8 cellular contexts compared by ENCODE assay signal in genomic region chr6:158220786-158221442, GRCh38. TPM values are rescaled to one million over a fixed set of nuclear protein-coding genes. Genes with fewer than 3 reads are reported as not detected.
DNase-seq lines count a peak whose midpoint lies in the region; ATAC-seq, FAIRE-seq and TF ChIP-seq lines count a peak whose summit lies in the region.

No MANE protein-coding gene starts in this region.

- H2AFZ ChIP-seq in ACC112 (ENCODE audit: low read length, unreplicated experiment) (peak overlapping the region; percentile 62), HepG2 (ENCODE audit: low read length) (no peak overlapping the region)

- no peak overlapping the region for H3K27ac Mint-ChIP-seq in activated CD4-positive, alpha-beta T cell treated with anti-CD3 and anti-CD28 coated beads, Interleukin-2, amount 10 ng/mL, durations not matched to agents 7 days and 5 days

- POLR2A ChIA-PET in activated CD4-positive, alpha-beta T cell treated with anti-CD3 and anti-CD28 coated beads, Interleukin-2, amount 10 ng/mL, durations not matched to agents 7 days and 5 days (lab: Charles Lee) = no interaction called here
- POLR2A ChIA-PET in HepG2 (lab: Yijun Ruan, JAX) = no interaction called here

- H3K9me3 ChIP-seq in HepG2 (ENCODE audit: low read length) = no peaks in the 10 kb centered on the region

- H3K4me1 Mint-ChIP-seq in activated CD4-positive, alpha-beta T cell treated with anti-CD3 and anti-CD28 coated beads, Interleukin-2, amount 10 ng/mL, durations not matched to agents 7 days and 5 days = peaks cover 4% of the 10 kb centered on the region

- no peaks in the 10 kb centered on the region for H3K9me3 Mint-ChIP-seq in activated CD4-positive, alpha-beta T cell treated with anti-CD3 and anti-CD28 coated beads, Interleukin-2, amount 10 ng/mL, durations not matched to agents 7 days and 5 days

- TF ChIP-seq CTCF in HepG2 (CRISPR knock-in tag; IDR thresholded peaks at IDR 0.05) = peak; percentile 95

- H3K36me3 Mint-ChIP-seq in activated CD4-positive, alpha-beta T cell treated with anti-CD3 and anti-CD28 coated beads, Interleukin-2, amount 10 ng/mL, durations not matched to agents 7 days and 5 days (ENCODE audit: low read depth) = no peaks in the 10 kb centered on the region

- H3K79me2 ChIP-seq in ACC112 (ENCODE audit: control insufficient read depth, insufficient read depth, low read length, unreplicated experiment) = no peaks in the 10 kb centered on the region
- H3K79me2 ChIP-seq in HepG2 (ENCODE audit: insufficient read depth, low read length) = no peaks in the 10 kb centered on the region

- no peaks in the 10 kb centered on the region for H4K20me1 ChIP-seq in HepG2 (ENCODE audit: insufficient read depth, low read length)

- WGBS in HepG2 (ENCODE audit: low lambda C conversion rate) = 8% methylated on average over 10 of the region's 10 CpGs

- H3K4me3 ChIP-seq in ACC112 (ENCODE audit: low read depth, low read length) = no peak overlapping the region
- 0 out of 6 replicates have a peak overlapping the region, but pooled peaks of 1 of the 3 experiments have one; percentile 3 for H3K4me3 ChIP-seq in HepG2 (replicated peaks in 1 of 3; ENCODE audit: insufficient read depth in 1 of 3, low read depth in 2 of 3, low read length in 3 of 3)

- ATAC-seq in GM18511 (IDR thresholded peaks at IDR 0.05; ENCODE audit: unreplicated experiment) = peak; percentile 86
- ATAC-seq in HG03175 (IDR thresholded peaks at IDR 0.05; ENCODE audit: unreplicated experiment) = peak; percentile 79
- ATAC-seq in HepG2 = peak; percentile 97

- DNase-seq in NCI-H524 treated with DMSO at 0.1 percent for 48 hours (lab: John Stamatoyannopoulos, UW) = peak; percentile 46
- peak; percentile 76 for DNase-seq in activated CD4-positive, alpha-beta T cell treated with anti-CD3 and anti-CD28 coated beads, Interleukin-2, amount 10 ng/mL, durations not matched to agents 7 days and 5 days
- peak; percentile 78 for DNase-seq in HepG2 (ENCODE audit: low spot score)
- peak; percentile 51 to 71 (median 62) for DNase-seq in stimulated activated CD4-positive, alpha-beta T cell treated with anti-CD3 and anti-CD28 coated beads, TNF-alpha, amount 100 ng/mL, for 24 hours (ENCODE audit: low read depth in 3 of 3)

- peaks cover 2% of the 10 kb centered on the region for H3K27me3 Mint-ChIP-seq in activated CD4-positive, alpha-beta T cell treated with anti-CD3 and anti-CD28 coated beads, Interleukin-2, amount 10 ng/mL, durations not matched to agents 7 days and 5 days

- TF ChIP-seq EP300 in HepG2 (IDR thresholded peaks at IDR 0.05; ENCODE audit: low read depth in 2 of 2, low read length in 2 of 2) (no peak), HepG2 (CRISPR knock-in tag; IDR thresholded peaks at IDR 0.05; ENCODE audit: borderline replicate concordance) (no peak)

- CTCF ChIA-PET in activated CD4-positive, alpha-beta T cell treated with anti-CD3 and anti-CD28 coated beads, Interleukin-2, amount 10 ng/mL, durations not matched to agents 7 days and 5 days (lab: Charles Lee) = interaction anchor here (0.5 to 1.9 kb wide), 20 partner anchors 8 to 754 kb away, joined by 3 to 12 read pairs (median 3); no protein-coding TSS in a partner anchor
- CTCF ChIA-PET in HepG2 (lab: Yijun Ruan, JAX; ENCODE audit: low intra/inter-chr PET ratio, low total read pairs) = interaction anchor here (0.6 to 2.6 kb wide), 8 partner anchors 126 to 470 kb away, joined by 3 to 16 read pairs (median 5); no protein-coding TSS in a partner anchor

- BruUV-seq in HepG2 (replicated peaks; lab: Mats Ljungman, UMichigan) = no TSS peak

- H3K27me3 ChIP-seq in ACC112 (ENCODE audit: insufficient read depth, low read length) = no peaks in the 10 kb centered on the region
- no peaks in the 10 kb centered on the region; a peak in 1 of 5 replicates for H3K27me3 ChIP-seq in HepG2 (ENCODE audit: control insufficient read depth in 1 of 2, insufficient read depth in 2 of 2, low read length in 2 of 2)

- H3K4me2 ChIP-seq in HepG2 (ENCODE audit: low read depth, low read length) = peak overlapping the region; percentile 37

- intact Hi-C loops in HepG2 (cut with micrococcal nuclease; ENCODE audit: unreplicated experiment) = loop anchor here (2.0 to 5.0 kb wide), 3 partner anchors 126 to 296 kb away; no protein-coding TSS in a partner anchor

- H3K4me1 ChIP-seq in ACC112 (ENCODE audit: control insufficient read depth, insufficient read depth, low read length, unreplicated experiment) = peaks cover 9% of the 10 kb centered on the region
- H3K4me1 ChIP-seq in HepG2 (ENCODE audit: insufficient read depth, low read length) = peaks cover 21% of the 10 kb centered on the region

- H3K27ac ChIP-seq in ACC112 (ENCODE audit: low read depth, low read length) = no peak overlapping the region
- no peak overlapping the region for H3K27ac ChIP-seq in HepG2 (ENCODE audit: extremely low read length, insufficient read depth, low read length)

- H3K9ac ChIP-seq in HepG2 (ENCODE audit: insufficient read depth, low read depth, low read length) = no peak overlapping the region

- peak; percentile 95 for TF ChIP-seq RAD21 in HepG2 (CRISPR knock-in tag; IDR thresholded peaks at IDR 0.05)

- no peak for TF ChIP-seq POLR2A in HepG2 (IDR thresholded peaks at IDR 0.05; ENCODE audit: insufficient read depth in 1 of 2, low read depth in 2 of 2, low read length in 2 of 2)

- peak; percentile 99 for FAIRE-seq in colon (lab: Jason Lieb, UNC)
- peak; percentile 56 for FAIRE-seq in HepG2 (lab: Jason Lieb, UNC)

- in situ Hi-C loops in HepG2 (cut with HindIII; ENCODE audit: extremely low pct_ligation_motif_present, low pct_unique_long_range_greater_than_20kb) = loop anchor here (10.0 to 25.0 kb wide), 3 partner anchors 291 to 741 kb away; no protein-coding TSS in a partner anchor

- no peaks in the 10 kb centered on the region for H3K36me3 ChIP-seq in ACC112 (ENCODE audit: insufficient read depth, low read length)
- no peaks in the 10 kb centered on the region for H3K36me3 ChIP-seq in HepG2 (replicated peaks in 1 of 2; ENCODE audit: control insufficient read depth in 1 of 2, insufficient read depth in 2 of 2, low read length in 2 of 2)

- H3K4me3 Mint-ChIP-seq in activated CD4-positive, alpha-beta T cell treated with anti-CD3 and anti-CD28 coated beads, Interleukin-2, amount 10 ng/mL, durations not matched to agents 7 days and 5 days = no peak overlapping the region

RNA-seq across cellular contexts. Expression of gene GTF2H5, which starts 52.8 kb away (rescaled TPM):
- 10 to 100 TPM; 20.2 to 20.3 TPM for total RNA-seq in activated CD4-positive, alpha-beta T cell treated with anti-CD3 and anti-CD28 coated beads, Interleukin-2, amount 10 ng/mL, durations not matched to agents 7 days and 5 days
- total RNA-seq in HepG2 (2016; rRNA removed; fragmentation: Illumina TruSeq; extraction: Trizol) = 45.9 and 68.0 TPM in 2 replicates
- total RNA-seq in HepG2 (2016; cell fraction: cytosol; rRNA removed; fragmentation: Illumina TruSeq; extraction: Trizol; ENCODE audit: low read depth) = 28.7 and 36.7 TPM in 2 replicates
- total RNA-seq in HepG2 (2016; cell fraction: insoluble cytoplasmic fraction; rRNA removed; fragmentation: Illumina TruSeq; extraction: Trizol) = 49.0 and 71.1 TPM in 2 replicates
- total RNA-seq in HepG2 (2016; cell fraction: membrane; rRNA removed; fragmentation: Illumina TruSeq; extraction: Trizol) = 36.3 and 42.5 TPM in 2 replicates
- total RNA-seq in HepG2 (2016; cell fraction: nucleus; rRNA removed; fragmentation: Illumina TruSeq; extraction: Trizol) = 15.2 and 16.4 TPM in 2 replicates
- polyA plus RNA-seq in HepG2 (2011; rRNA removed) = 5.0 and 7.4 TPM in 2 replicates
- 3.1 and 4.2 TPM in 2 replicates for polyA plus RNA-seq in HepG2 (2011; cell fraction: cytosol; rRNA removed)
- 1.3 and 1.5 TPM in 2 replicates for polyA plus RNA-seq in HepG2 (2011; cell fraction: nucleus; rRNA removed)
- 12.3 and 19.5 TPM in 2 replicates for polyA plus RNA-seq in HepG2 (2012)
- polyA plus RNA-seq in HepG2 (2016; cell fraction: cytosol; fragmentation: Illumina TruSeq; extraction: Trizol; ENCODE audit: low read depth) = 33.3 and 41.1 TPM in 2 replicates
- polyA plus RNA-seq in HepG2 (2016; cell fraction: insoluble cytoplasmic fraction; fragmentation: Illumina TruSeq; extraction: Trizol; ENCODE audit: low read depth) = 68.1 and 71.8 TPM in 2 replicates
- polyA plus RNA-seq in HepG2 (2016; cell fraction: membrane; fragmentation: Illumina TruSeq; extraction: Trizol; ENCODE audit: low read depth) = 37.1 and 41.1 TPM in 2 replicates
- 29.2 and 31.1 TPM in 2 replicates for polyA plus RNA-seq in HepG2 (2016; cell fraction: nucleus; fragmentation: Illumina TruSeq; extraction: Trizol; ENCODE audit: insufficient read depth, low read depth)
- 1.1 TPM in 2 replicates for polyA minus RNA-seq in HepG2 (2011; rRNA and poly(A)+ RNA removed; ENCODE audit: low replicate concordance)
- polyA minus RNA-seq in HepG2 (2011; cell fraction: cytosol; rRNA and poly(A)+ RNA removed) = 0.89 and 1.4 TPM in 2 replicates
- polyA minus RNA-seq in HepG2 (2011; cell fraction: nucleus; rRNA and poly(A)+ RNA removed) = 2.1 and 2.6 TPM in 2 replicates

RNA-seq across cellular contexts. Expression of gene SERAC1, which starts 52.9 kb away (rescaled TPM):
- 1 to 10 TPM; 4.5 TPM for total RNA-seq in activated CD4-positive, alpha-beta T cell treated with anti-CD3 and anti-CD28 coated beads, Interleukin-2, amount 10 ng/mL, durations not matched to agents 7 days and 5 days
- 8.1 and 9.6 TPM in 2 replicates for total RNA-seq in HepG2 (2016; rRNA removed; fragmentation: Illumina TruSeq; extraction: Trizol)
- total RNA-seq in HepG2 (2016; cell fraction: cytosol; rRNA removed; fragmentation: Illumina TruSeq; extraction: Trizol; ENCODE audit: low read depth) = 1.6 and 2.3 TPM in 2 replicates
- 7.7 and 9.8 TPM in 2 replicates for total RNA-seq in HepG2 (2016; cell fraction: insoluble cytoplasmic fraction; rRNA removed; fragmentation: Illumina TruSeq; extraction: Trizol)
- 3.9 and 4.2 TPM in 2 replicates for total RNA-seq in HepG2 (2016; cell fraction: membrane; rRNA removed; fragmentation: Illumina TruSeq; extraction: Trizol)
- total RNA-seq in HepG2 (2016; cell fraction: nucleus; rRNA removed; fragmentation: Illumina TruSeq; extraction: Trizol) = 7.4 and 8.9 TPM in 2 replicates
- polyA plus RNA-seq in HepG2 (2011; rRNA removed) = 4.5 and 5.5 TPM in 2 replicates
- polyA plus RNA-seq in HepG2 (2011; cell fraction: cytosol; rRNA removed) = 2.2 and 4.5 TPM in 2 replicates
- polyA plus RNA-seq in HepG2 (2011; cell fraction: nucleus; rRNA removed) = 4.5 and 5.0 TPM in 2 replicates
- 5.7 and 6.2 TPM in 2 replicates for polyA plus RNA-seq in HepG2 (2012)
- 0.77 and 0.81 TPM in 2 replicates for polyA plus RNA-seq in HepG2 (2016; cell fraction: cytosol; fragmentation: Illumina TruSeq; extraction: Trizol; ENCODE audit: low read depth)
- polyA plus RNA-seq in HepG2 (2016; cell fraction: insoluble cytoplasmic fraction; fragmentation: Illumina TruSeq; extraction: Trizol; ENCODE audit: low read depth) = 6.7 and 7.8 TPM in 2 replicates
- polyA plus RNA-seq in HepG2 (2016; cell fraction: membrane; fragmentation: Illumina TruSeq; extraction: Trizol; ENCODE audit: low read depth) = 2.3 TPM in 2 replicates
- 10.6 and 11.6 TPM in 2 replicates for polyA plus RNA-seq in HepG2 (2016; cell fraction: nucleus; fragmentation: Illumina TruSeq; extraction: Trizol; ENCODE audit: insufficient read depth, low read depth)
- polyA minus RNA-seq in HepG2 (2011; rRNA and poly(A)+ RNA removed; ENCODE audit: low replicate concordance) = 1.2 and 2.3 TPM in 2 replicates
- 3.6 and 3.9 TPM in 2 replicates for polyA minus RNA-seq in HepG2 (2011; cell fraction: cytosol; rRNA and poly(A)+ RNA removed)
- polyA minus RNA-seq in HepG2 (2011; cell fraction: nucleus; rRNA and poly(A)+ RNA removed) = 9.7 and 11.6 TPM in 2 replicates
